In genomic region chr10:103716206-103717160, GRCh38 we compare ENCODE assay signal across 12 cellular contexts.
DNase-seq lines count a peak whose midpoint lies in the region; ATAC-seq and TF ChIP-seq lines count a peak whose summit lies in the region.
"Had no signal": no experiment of that assay in that cellular context is flagged by ENCODE, and none has a peak within 500 bp of the region (broad histone marks: within the 10 kb centered on the region; RNA-seq: fewer than 3 reads in every experiment).

No MANE protein-coding gene starts in this region.

- H3K4me3 Mint-ChIP-seq in MCF 10A (ENCODE audit: unreplicated experiment), result no peak overlapping the region
- H3K4me3 Mint-ChIP-seq: activated T-cell treated with anti-CD3 and anti-CD28 coated beads, Interleukin-2, amount 50 U/mL, for 72 hours had no signal

- H3K4me1 Mint-ChIP-seq in MCF 10A (ENCODE audit: insufficient read depth, unreplicated experiment), result peaks cover 21% of the 10 kb centered on the region

- H3K9me2 ChIP-seq in GM23248 (ENCODE audit: insufficient read depth), result no peaks in the 10 kb centered on the region

- 87 to 88% methylated on average over 11 of the region's 11 CpGs for WGBS in GM23248 (ENCODE audit: low coverage in 1 of 2, low lambda C conversion rate in 2 of 2, missing lambda C conversion rate in 2 of 2), 2 experiments

- POLR2A ChIA-PET in MCF 10A (lab: Yijun Ruan, JAX), result interaction anchor here (0.6 to 1.3 kb wide), 3 partner anchors 105 to 166 kb away, joined by 3 to 5 read pairs (median 3); no protein-coding TSS in a partner anchor

- H3K27me3 Mint-ChIP-seq in MCF 10A (ENCODE audit: insufficient read depth, unreplicated experiment), result no peaks in the 10 kb centered on the region

- no peaks in the 10 kb centered on the region for H4K20me1 ChIP-seq in GM23248 (ENCODE audit: insufficient read depth)

- DNase-seq in GM23248 (no peak), MCF 10A (ENCODE audit: unreplicated experiment) (no peak), kidney tubule cell (ENCODE audit: low spot score) (peak; percentile 39), H4 (ENCODE audit: low spot score) (no peak), A172 (ENCODE audit: low spot score) (no peak)
- DNase-seq in activated T-cell treated with anti-CD3 and anti-CD28 coated beads, Interleukin-2, amount 50 U/mL, for 1 hour, result no peak
- DNase-seq: activated T-cell treated with anti-CD3 and anti-CD28 coated beads, Interleukin-2, amount 50 U/mL, for 72 hours; NCI-H748 treated with DMSO at 0.1 percent for 48 hours had no signal

- ATAC-seq in HG03460 (IDR thresholded peaks at IDR 0.05; ENCODE audit: unreplicated experiment), result no peak
- ATAC-seq: activated T-cell treated with anti-CD3 and anti-CD28 coated beads, Interleukin-2, amount 50 U/mL, for 72 hours had no signal

- peaks cover 12% of the 10 kb centered on the region for H3K4me1 ChIP-seq in GM23248 (ENCODE audit: insufficient read depth)

- intact Hi-C loops in MCF 10A (cut with micrococcal nuclease), result loop anchor here (10.0 kb wide), 2 partner anchors 58 to 298 kb away; no protein-coding TSS in a partner anchor

- H3K4me2 ChIP-seq in GM23248 (ENCODE audit: unreplicated experiment), result no peak overlapping the region

- peak overlapping the region; percentile 85 for H3K27ac ChIP-seq in GM23248
- peak overlapping the region in 20 of 21 experiments; percentile 35 to 84 (median 75) for H3K27ac ChIP-seq in skin epidermis
- H3K27ac ChIP-seq: neutrophil had no signal

- peaks cover 19% of the 10 kb centered on the region for H3F3A ChIP-seq in GM23248 (ENCODE audit: insufficient read depth)

- H3K36me3 ChIP-seq in GM23248 (ENCODE audit: low read depth), result no peaks in the 10 kb centered on the region
- H3K36me3 ChIP-seq: MG63, neutrophil had no signal

- H3K27me3 ChIP-seq in GM23248 (replicated peaks; ENCODE audit: insufficient read depth), result no peaks in the 10 kb centered on the region
- H3K27me3 ChIP-seq: MG63, neutrophil had no signal

- peak overlapping the region; percentile 59 for H3K27ac Mint-ChIP-seq in MCF 10A (ENCODE audit: low read depth, unreplicated experiment)
- H3K27ac Mint-ChIP-seq: activated T-cell treated with anti-CD3 and anti-CD28 coated beads, Interleukin-2, amount 50 U/mL, for 72 hours had no signal

- BruUV-seq in MCF 10A (replicated peaks; lab: Mats Ljungman, UMichigan), result no TSS peak

- H3K9ac ChIP-seq in GM23248, result peak overlapping the region; percentile 73

- H3K79me2 ChIP-seq in GM23248 (ENCODE audit: insufficient read depth), result no peaks in the 10 kb centered on the region

- no peaks in the 10 kb centered on the region for H3K9me3 Mint-ChIP-seq in MCF 10A (ENCODE audit: unreplicated experiment)
- H3K9me3 Mint-ChIP-seq: activated T-cell treated with anti-CD3 and anti-CD28 coated beads, Interleukin-2, amount 50 U/mL, for 72 hours had no signal

- TF ChIP-seq CTCF in MCF 10A (IDR thresholded peaks at IDR 0.05; ENCODE audit: unreplicated experiment), result no peak

- peaks cover 10% of the 10 kb centered on the region for H3K36me3 Mint-ChIP-seq in MCF 10A (ENCODE audit: insufficient read depth, unreplicated experiment)

- in situ Hi-C loops in GM23248 (cut with MboI), result loop anchor here (25.0 kb wide), 1 partner anchor 496 kb away; no protein-coding TSS in a partner anchor

- CTCF ChIA-PET in MCF 10A (lab: Yijun Ruan, JAX), result interaction anchor here (0.7 to 10.0 kb wide), 4 partner anchors 138 to 304 kb away, joined by 3 to 95 read pairs (median 6); partner anchors contain the start of gene SH3PXD2A

- H2AFZ ChIP-seq in GM23248, result no peak overlapping the region

- H3K9me3 ChIP-seq in GM23248 (ENCODE audit: low read depth), result no peaks in the 10 kb centered on the region
- H3K9me3 ChIP-seq: MG63, neutrophil had no signal

- H3K4me3 ChIP-seq in GM23248 (no peak overlapping the region), skin epidermis (no peak overlapping the region)
- H3K4me3 ChIP-seq: MG63 had no signal
